19 cellular contexts compared by ENCODE assay signal in genomic region chr13:75968103-75968838, GRCh38.
A peak's percentile ranks its signal among the peaks of the same experiment; 100 is the strongest.
DNase-seq lines count a peak whose midpoint lies in the region; ATAC-seq and TF ChIP-seq lines count a peak whose summit lies in the region.
"Had no signal": no experiment of that assay in that cellular context is flagged by ENCODE, and none has a peak within 500 bp of the region (broad histone marks: within the 10 kb centered on the region; RNA-seq: fewer than 3 reads in every experiment).

No MANE protein-coding gene starts in this region.

- no peaks in the 10 kb centered on the region for H4K20me1 ChIP-seq in OCI-LY7 (ENCODE audit: insufficient read depth, low read length)

- H3K9me2 ChIP-seq in OCI-LY7 (ENCODE audit: insufficient read depth, low read length) = no peaks in the 10 kb centered on the region

- no peak overlapping the region for H3K27ac ChIP-seq in OCI-LY7 (ENCODE audit: low read depth, low read length, poor library complexity, severe bottlenecking)
- H3K27ac ChIP-seq: adrenal gland, cardiac muscle cell, SJSA1, thoracic aorta had no signal

- no peak for TF ChIP-seq CTCF in OCI-LY7 (conservative IDR thresholded peaks at IDR 0.05; ENCODE audit: low read length)

- H3K4me3 ChIP-seq in OCI-LY7 (ENCODE audit: low read depth, low read length, poor library complexity, severe bottlenecking) = no peak overlapping the region
- H3K4me3 ChIP-seq: adrenal gland, cardiac muscle cell, SJSA1, thoracic aorta had no signal

- no peak overlapping the region for H3K4me2 ChIP-seq in OCI-LY7 (ENCODE audit: low read length)

- no peaks in the 10 kb centered on the region for H3K4me1 ChIP-seq in OCI-LY7 (ENCODE audit: insufficient read depth, low read length, poor library complexity, severe bottlenecking)
- H3K4me1 ChIP-seq: adrenal gland, SJSA1 had no signal

- ATAC-seq in esophagus mucosa (peak; percentile 38), HG03139 (IDR thresholded peaks at IDR 0.05; ENCODE audit: unreplicated experiment) (no peak)

- intact Hi-C loops in OCI-LY7 (cut with micrococcal nuclease; ENCODE audit: unreplicated experiment) = no loop called here

- no peaks in the 10 kb centered on the region for H3K9me3 ChIP-seq in OCI-LY7 (ENCODE audit: low read length)
- H3K9me3 ChIP-seq: adrenal gland, SJSA1, thoracic aorta had no signal

- POLR2A ChIA-PET in OCI-LY7 (lab: Charles Lee) = interaction anchor here (1.1 kb wide), 1 partner anchor 20 kb away, joined by 3 read pairs; no protein-coding TSS in a partner anchor

- peak; percentile 10 for DNase-seq in GM04504 (ENCODE audit: low read depth)
- DNase-seq in NCI-H226 = peak; percentile 21
- peak; percentile 26 for DNase-seq in renal cortical epithelial cell (ENCODE audit: low read depth)
- no peak for DNase-seq in MV-4-11 (lab: John Stamatoyannopoulos, UW)
- no peak for DNase-seq in OCI-LY7 (ENCODE audit: low spot score)
- DNase-seq in NCI-H2196 treated with DMSO at 0.1 percent for 48 hours (lab: John Stamatoyannopoulos, UW; ENCODE audit: unreplicated experiment) = no peak
- DNase-seq: activated T-cell treated with anti-CD3 and anti-CD28 coated beads, Interleukin-2, amount 50 U/mL, for 1 hour; adrenal gland; DND-41; hippocampal formation; Karpas-422; NCI-H1092 treated with DMSO at 0.1 percent for 48 hours; NCI-H2029; stimulated activated CD4-positive, alpha-beta T cell treated with anti-CD3 and anti-CD28 coated beads, Interleukin-2, amount 100 ng/mL, for 24 hours had no signal

- CTCF ChIA-PET in OCI-LY7 (lab: Charles Lee; ENCODE audit: unreplicated experiment) = no interaction called here

- no TSS peak for BruUV-seq in OCI-LY7 (replicated peaks; lab: Mats Ljungman, UMichigan)

- no peaks in the 10 kb centered on the region for H3K79me2 ChIP-seq in OCI-LY7 (ENCODE audit: insufficient read depth, low read depth, low read length)

- no peak overlapping the region for H2AFZ ChIP-seq in OCI-LY7 (ENCODE audit: low read length)

- H3K36me3 ChIP-seq in OCI-LY7 (ENCODE audit: insufficient read depth, low read length) = no peaks in the 10 kb centered on the region
- H3K36me3 ChIP-seq: adrenal gland, cardiac muscle cell, SJSA1, thoracic aorta had no signal

Comparison
In these comparisons a context has a peak if more than half of its experiments do, and no peak if none do; other contexts are left out.
1. DNase-seq: peak in GM04504 (single experiment), NCI-H226 (single experiment) and renal cortical epithelial cell (single experiment); none in MV-4-11 (single experiment), OCI-LY7 (single experiment) and NCI-H2196 treated with DMSO at 0.1 percent for 48 hours (single experiment).